Comparison of ENCODE assay signal across 26 cellular contexts in genomic region chr10:56348101-56348500, GRCh38.
"Had no signal": no experiment of that assay in that cellular context is flagged by ENCODE, and none has a peak within 500 bp of the region (broad histone marks: within the 10 kb centered on the region; RNA-seq: fewer than 3 reads in every experiment).

No MANE protein-coding gene starts in this region.

- H3K4me3 ChIP-seq: stomach, suprapubic skin, testis, thoracic aorta, thyroid gland, tibial artery, tibial nerve, transverse colon, upper lobe of left lung, upper lobe of right lung, uterus, vagina had no signal

- DNase-seq: stimulated activated CD4-positive, alpha-beta T cell treated with anti-CD3 and anti-CD28 coated beads, Interleukin-2, amount 100 ng/mL, for 48 hours; stimulated activated CD4-positive, alpha-beta T cell treated with anti-CD3 and anti-CD28 coated beads, Interleukin-4, amount 100 ng/mL, for 1 hour; stimulated activated CD4-positive, alpha-beta T cell treated with anti-CD3 and anti-CD28 coated beads, Interleukin-4, amount 100 ng/mL, for 24 hours; stimulated activated CD4-positive, alpha-beta T cell treated with anti-CD3 and anti-CD28 coated beads, Interleukin-4, amount 100 ng/mL, for 4 hours; stimulated activated CD8-positive, alpha-beta memory T cell treated with anti-CD3 and anti-CD28 coated beads, Interleukin-4, amount 100 ng/mL, for 48 hours; stimulated activated naive B cell treated with anti-CD40 and anti-IgM and Interleukin-4, amounts not matched to agents 10 μg/mL and 1 μg/mL and 100 μg/mL, for 72 hours; stimulated activated naive CD4-positive, alpha-beta T cell; stimulated activated naive CD4-positive, alpha-beta T cell treated with Interleukin-2 at 50 U/mL for 16 hours; stimulated activated naive CD8-positive, alpha-beta T cell treated with anti-CD3 and anti-CD28 coated beads, Interleukin-15, amount 100 ng/mL, for 72 hours; stimulated activated naive CD8-positive, alpha-beta T cell treated with anti-CD3 and anti-CD28 coated beads, Interleukin-15, Interleukin-2, amounts not matched to agents 100 U/mL and 50 U/mL, for 24 hours; stomach; substantia nigra; testis; thyroid gland; tibial artery; transverse colon; trophoblast cell; upper lobe of left lung; upper lobe of right lung; uterus had no signal

- H3K27ac ChIP-seq: stomach, suprapubic skin, testis, thoracic aorta, thyroid gland, tibial artery, tibial nerve, transverse colon, upper lobe of left lung, upper lobe of right lung, uterus, vagina had no signal

- H3K27me3 ChIP-seq: stomach, suprapubic skin, testis, thyroid gland, tibial artery, tibial nerve, transverse colon, upper lobe of left lung, upper lobe of right lung, uterus, vagina had no signal

- H3K36me3 ChIP-seq: stomach, suprapubic skin, thoracic aorta, thyroid gland, tibial artery, tibial nerve, transverse colon, upper lobe of left lung, upper lobe of right lung, uterus, vagina had no signal

- H3K9me3 ChIP-seq: stomach, suprapubic skin, testis, thoracic aorta, thyroid gland, tibial artery, tibial nerve, transverse colon, upper lobe of left lung, upper lobe of right lung, uterus, vagina had no signal

- ATAC-seq: stimulated activated effector memory CD8-positive, alpha-beta T cell treated with anti-CD3 and anti-CD28 coated beads, Interleukin-12 subunit alpha, Interleukin-12 subunit beta, amount 100 ng/mL, for 72 hours; stimulated activated memory B cell treated with anti-CD40 and anti-IgM and Interleukin-4, amounts not matched to agents 10 μg/mL and 1 μg/mL and 100 μg/mL, for 72 hours; stimulated activated naive B cell treated with anti-CD40 and anti-IgM and Interleukin-4, amounts not matched to agents 10 μg/mL and 1 μg/mL and 100 μg/mL, for 72 hours; stimulated activated naive CD8-positive, alpha-beta T cell treated with anti-CD3 and anti-CD28 coated beads, Interleukin-15, amount 100 ng/mL, for 72 hours; stimulated activated naive CD8-positive, alpha-beta T cell treated with anti-CD3 and anti-CD28 coated beads, Interleukin-15, Interleukin-2, amounts not matched to agents 100 U/mL and 50 U/mL, for 24 hours; upper lobe of right lung had no signal

- H3K4me1 ChIP-seq: stomach, suprapubic skin, testis, thyroid gland, tibial artery, tibial nerve, transverse colon, upper lobe of left lung, upper lobe of right lung, vagina had no signal
